Comparison of ENCODE assay signal across 8 cellular contexts in genomic region chr1:67646145-67647035, GRCh38. TPM values are rescaled to one million over a fixed set of nuclear protein-coding genes. Genes with fewer than 3 reads are reported as not detected.
A peak's percentile ranks its signal among the peaks of the same experiment; 100 is the strongest.
DNase-seq lines count a peak whose midpoint lies in the region; ATAC-seq and TF ChIP-seq lines count a peak whose summit lies in the region.

No MANE protein-coding gene starts in this region.

- H3K27ac ChIP-seq in ectodermal cell (ENCODE audit: insufficient read depth, low read depth, low read length, poor library complexity, severe bottlenecking) (peak overlapping the region; percentile 93), prostate gland (no peak overlapping the region)

- intact Hi-C loops in prostate gland (cut with DNase I) (loop anchor here (5.0 kb wide), 1 partner anchor 36 kb away; no protein-coding TSS in a partner anchor), posterior cingulate gyrus (cut with DNase I) (no loop called here)

- no peaks in the 10 kb centered on the region for H3K9me3 ChIP-seq in ectodermal cell (ENCODE audit: control insufficient read depth, low read length)
- no peaks in the 10 kb centered on the region for H3K9me3 ChIP-seq in prostate gland

- peak; percentile 85 for DNase-seq in NCI-H2227 (lab: John Stamatoyannopoulos, UW; ENCODE audit: unreplicated experiment)
- peak; percentile 36 for DNase-seq in prostate gland (ENCODE audit: low spot score)
- no peak for DNase-seq in HPDE6-E6E7 (ENCODE audit: extremely low spot score)
- DNase-seq in posterior cingulate gyrus = no peak

- ATAC-seq in GM19463 (IDR thresholded peaks at IDR 0.05; ENCODE audit: unreplicated experiment) (peak; percentile 35), HG03378 (IDR thresholded peaks at IDR 0.05; ENCODE audit: unreplicated experiment) (no peak), GM19467 (IDR thresholded peaks at IDR 0.05; ENCODE audit: unreplicated experiment) (no peak)

- H3K36me3 ChIP-seq in ectodermal cell (ENCODE audit: control insufficient read depth, insufficient read depth, low read length) (no peaks in the 10 kb centered on the region), prostate gland (no peaks in the 10 kb centered on the region)

- no peak for TF ChIP-seq CTCF in prostate gland (IDR thresholded peaks at IDR 0.05)

- H3K27me3 ChIP-seq in ectodermal cell (ENCODE audit: control insufficient read depth, insufficient read depth, low read length, poor library complexity, severe bottlenecking) (no peaks in the 10 kb centered on the region), prostate gland (replicated peaks; ENCODE audit: insufficient read depth) (no peaks in the 10 kb centered on the region)

- H3K4me3 ChIP-seq in ectodermal cell (ENCODE audit: insufficient read depth, low read depth, low read length) (no peak overlapping the region), prostate gland (no peak overlapping the region)

- WGBS in ectodermal cell, 2 experiments = 34 to 42% methylated on average over 3 of the region's 3 CpGs
- 18% methylated on average over 3 of the region's 3 CpGs for WGBS in prostate gland

- H3K4me1 ChIP-seq in ectodermal cell (ENCODE audit: control insufficient read depth, insufficient read depth, low read length) = peaks cover 34% of the 10 kb centered on the region
- H3K4me1 ChIP-seq in prostate gland (replicated peaks) = peaks cover 3% of the 10 kb centered on the region

- no peak for TF ChIP-seq POLR2A in prostate gland (IDR thresholded peaks at IDR 0.05)

RNA-seq across cellular contexts. Expression of gene GADD45A, which starts 38.6 kb away (rescaled TPM):
- 54.0 TPM for polyA plus RNA-seq in ectodermal cell (2013, experiment 1 of 4)
- 46.8 TPM for polyA plus RNA-seq in ectodermal cell (2013, experiment 2 of 4)
- polyA plus RNA-seq in ectodermal cell (2013, experiment 3 of 4) = 35.4 TPM
- polyA plus RNA-seq in ectodermal cell (2013, experiment 4 of 4) = 40.9 TPM
- 10 to 100 TPM; 28.9 to 43.9 TPM for total RNA-seq in prostate gland

Comparison
In these comparisons a context has a peak if more than half of its experiments do, and no peak if none do; other contexts are left out.
1. DNase-seq: peak in NCI-H2227 (single experiment) and prostate gland (single experiment); none in HPDE6-E6E7 (single experiment) and posterior cingulate gyrus (0 of 10).